ENCODE assay signal across 8 cellular contexts in the genomic region with DNA sequence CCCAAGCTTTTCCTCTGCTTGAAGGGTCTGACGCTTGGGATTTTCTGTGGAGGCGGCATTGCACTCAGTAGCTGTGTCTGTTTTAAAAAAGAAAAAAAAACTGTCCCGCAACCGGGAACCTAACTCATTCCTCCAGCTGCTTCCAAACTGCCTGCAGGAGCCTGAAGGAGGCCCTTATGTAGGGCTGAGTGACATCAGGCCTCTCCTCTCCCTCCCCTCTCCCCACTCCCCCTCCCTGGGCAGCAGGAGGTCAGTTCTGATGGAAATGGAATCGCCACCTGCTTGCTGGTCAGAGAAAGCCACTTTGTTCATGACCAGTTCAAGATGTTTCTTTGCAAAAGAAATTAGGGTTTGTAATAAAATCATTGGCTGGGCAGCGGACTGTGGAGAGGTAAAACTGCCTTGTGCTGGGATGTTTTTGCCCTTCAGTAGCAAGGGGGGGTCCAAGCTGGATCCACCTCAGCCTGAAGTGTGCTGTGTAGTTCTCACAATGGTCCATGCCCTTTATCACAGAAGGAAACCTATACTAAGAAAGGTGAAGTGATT. TPM values are rescaled to one million over a fixed set of nuclear protein-coding genes. Genes with fewer than 3 reads are reported as not detected.
DNase-seq lines count a peak whose midpoint lies in the region; ATAC-seq and TF ChIP-seq lines count a peak whose summit lies in the region.

Gene MAP1LC3C (minus strand): TSS at position 149 of the 546 bp plus-strand sequence. CDS start 90 bp downstream, at position 59.

- peaks cover 6% of the 10 kb centered on the region for H3K4me1 Mint-ChIP-seq in activated naive CD4-positive, alpha-beta T cell treated with anti-CD3 and anti-CD28 coated beads, Interleukin-2, amount 50 U/mL, for 24 hours
- no peaks in the 10 kb centered on the region for H3K4me1 Mint-ChIP-seq in central memory CD8-positive, alpha-beta T cell
- H3K4me1 Mint-ChIP-seq in mesothelial cell of epicardium = peaks cover 9% of the 10 kb centered on the region

- ATAC-seq in central memory CD8-positive, alpha-beta T cell (replicated peaks; ENCODE audit: extremely low read depth, poor library complexity, severe bottlenecking) = no peak
- ATAC-seq in upper lobe of right lung = no peak

- H3K27ac ChIP-seq in upper lobe of right lung = peak within 1 kb of the TSS; percentile 71

- H3K9me3 ChIP-seq in upper lobe of right lung = no peaks in the 10 kb centered on the region

- no peaks in the 10 kb centered on the region for H3K36me3 ChIP-seq in upper lobe of right lung

- no peaks in the 10 kb centered on the region for H3K36me3 Mint-ChIP-seq in activated naive CD4-positive, alpha-beta T cell treated with anti-CD3 and anti-CD28 coated beads, Interleukin-2, amount 50 U/mL, for 24 hours
- no peaks in the 10 kb centered on the region for H3K36me3 Mint-ChIP-seq in central memory CD8-positive, alpha-beta T cell (ENCODE audit: insufficient read depth)
- H3K36me3 Mint-ChIP-seq in mesothelial cell of epicardium = no peaks in the 10 kb centered on the region

- intact Hi-C loops in upper lobe of right lung (cut with DNase I) = no loop called here

- no peak within 1 kb of the TSS for H3K27ac Mint-ChIP-seq in activated naive CD4-positive, alpha-beta T cell treated with anti-CD3 and anti-CD28 coated beads, Interleukin-2, amount 50 U/mL, for 24 hours
- no peak within 1 kb of the TSS for H3K27ac Mint-ChIP-seq in central memory CD8-positive, alpha-beta T cell (ENCODE audit: low read depth)
- no peak within 1 kb of the TSS for H3K27ac Mint-ChIP-seq in mesothelial cell of epicardium

- H3K9me3 Mint-ChIP-seq in activated naive CD4-positive, alpha-beta T cell treated with anti-CD3 and anti-CD28 coated beads, Interleukin-2, amount 50 U/mL, for 24 hours = no peaks in the 10 kb centered on the region
- H3K9me3 Mint-ChIP-seq in central memory CD8-positive, alpha-beta T cell = no peaks in the 10 kb centered on the region
- H3K9me3 Mint-ChIP-seq in mesothelial cell of epicardium = no peaks in the 10 kb centered on the region

- no peak for DNase-seq in activated naive CD4-positive, alpha-beta T cell treated with Interleukin-2 at 50 U/mL for 16 hours
- DNase-seq in central memory CD8-positive, alpha-beta T cell (ENCODE audit: low spot score in 2 of 2) = no peak
- DNase-seq in mesothelial cell of epicardium (ENCODE audit: low spot score in 2 of 2, unreplicated experiment in 2 of 2) = no peak
- DNase-seq in upper lobe of right lung = no peak
- DNase-seq in germinal center (ENCODE audit: low spot score) = no peak
- no peak for DNase-seq in amygdala (lab: John Stamatoyannopoulos, UW)
- no peak for DNase-seq in NCI-H748 treated with DMSO at 0.1 percent for 48 hours (lab: John Stamatoyannopoulos, UW)

- H3K4me1 ChIP-seq in upper lobe of right lung = no peaks in the 10 kb centered on the region

- H3K4me3 Mint-ChIP-seq in activated naive CD4-positive, alpha-beta T cell treated with anti-CD3 and anti-CD28 coated beads, Interleukin-2, amount 50 U/mL, for 24 hours = peak within 1 kb of the TSS; percentile 61
- peak within 1 kb of the TSS; percentile 31 for H3K4me3 Mint-ChIP-seq in central memory CD8-positive, alpha-beta T cell
- H3K4me3 Mint-ChIP-seq in mesothelial cell of epicardium = peak within 1 kb of the TSS; percentile 63

- peaks cover 3% of the 10 kb centered on the region for H3K27me3 Mint-ChIP-seq in activated naive CD4-positive, alpha-beta T cell treated with anti-CD3 and anti-CD28 coated beads, Interleukin-2, amount 50 U/mL, for 24 hours
- H3K27me3 Mint-ChIP-seq in central memory CD8-positive, alpha-beta T cell = peaks cover 13% of the 10 kb centered on the region
- no peaks in the 10 kb centered on the region for H3K27me3 Mint-ChIP-seq in mesothelial cell of epicardium (ENCODE audit: low read depth)

- peak within 1 kb of the TSS; percentile 44 for H3K4me3 ChIP-seq in upper lobe of right lung

- TF ChIP-seq CTCF in mesothelial cell of epicardium (IDR thresholded peaks at IDR 0.05; ENCODE audit: unreplicated experiment) (no peak), upper lobe of right lung (IDR thresholded peaks at IDR 0.05) (no peak)

- H3K27me3 ChIP-seq in upper lobe of right lung = no peaks in the 10 kb centered on the region

RNA-seq across cellular contexts. Expression of gene MAP1LC3C, which starts in this region (rescaled TPM):
- total RNA-seq in mesothelial cell of epicardium (0.42 to 0.77 TPM in 2 of 3 replicates, not detected in the other), upper lobe of right lung (14.2 TPM)
